26 cellular contexts compared by ENCODE assay signal in the genomic region with DNA sequence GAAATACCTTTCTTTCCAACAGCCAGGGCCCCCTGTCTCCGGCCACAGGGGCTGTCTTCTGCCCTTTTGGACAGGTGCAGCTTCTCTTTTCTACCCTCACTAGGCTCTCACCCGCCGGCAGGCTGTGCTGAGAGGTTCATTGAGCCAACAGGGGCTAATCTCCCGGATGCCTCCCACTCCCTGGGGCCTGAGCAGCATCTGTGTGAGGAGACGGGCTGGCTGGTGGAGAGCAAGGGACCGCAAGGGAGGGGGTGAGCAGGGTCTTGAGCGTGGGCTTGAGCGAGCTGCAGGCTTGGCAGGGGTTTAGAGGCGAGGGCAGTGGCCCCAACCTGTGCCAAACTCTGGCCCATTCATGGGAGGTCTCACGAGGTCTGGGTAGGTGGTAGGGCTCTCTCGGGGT. TPM values are rescaled to one million over a fixed set of nuclear protein-coding genes. Genes with fewer than 3 reads are reported as not detected.
DNase-seq lines count a peak whose midpoint lies in the region; ATAC-seq, FAIRE-seq and TF ChIP-seq lines count a peak whose summit lies in the region.
"Had no signal": no experiment of that assay in that cellular context is flagged by ENCODE, and none has a peak within 500 bp of the region (broad histone marks: within the 10 kb centered on the region; RNA-seq: fewer than 3 reads in every experiment).

No MANE protein-coding gene starts in this region.

- no TSS peak for BruUV-seq in HepG2 (replicated peaks; lab: Mats Ljungman, UMichigan)

- peaks cover 3 to 33% of the 10 kb centered on the region in 2 experiments; a peak in 2 of 5 replicates for H3K27me3 ChIP-seq in HepG2 (ENCODE audit: control insufficient read depth in 1 of 2, insufficient read depth in 2 of 2, low read length in 2 of 2)
- no peaks in the 10 kb centered on the region for H3K27me3 ChIP-seq in aorta (ENCODE audit: control insufficient read depth in 1 of 2, insufficient read depth in 2 of 2, low read length in 1 of 2)
- H3K27me3 ChIP-seq: Peyer's patch, SJSA1 had no signal

- H3K9me3 ChIP-seq in HepG2 (ENCODE audit: low read length): no peaks in the 10 kb centered on the region
- H3K9me3 ChIP-seq in aorta (ENCODE audit: control insufficient read depth, low read length): peaks cover 2% of the 10 kb centered on the region
- H3K9me3 ChIP-seq: Peyer's patch, SJSA1 had no signal

- H3K27ac ChIP-seq in HepG2 (ENCODE audit: extremely low read length, insufficient read depth, low read length) (no peak overlapping the region), aorta (ENCODE audit: low read depth in 1 of 2, low read length in 2 of 2) (no peak overlapping the region)
- H3K27ac ChIP-seq: C4-2B, KMS-11, Peyer's patch, SJSA1 had no signal

- TF ChIP-seq EP300 in HepG2 (IDR thresholded peaks at IDR 0.05; ENCODE audit: low read depth in 2 of 2, low read length in 2 of 2) (no peak), HepG2 (CRISPR knock-in tag; IDR thresholded peaks at IDR 0.05; ENCODE audit: borderline replicate concordance) (no peak)

- no peak for TF ChIP-seq RAD21 in HepG2 (CRISPR knock-in tag; IDR thresholded peaks at IDR 0.05)

- in situ Hi-C loops in HepG2 (cut with HindIII; ENCODE audit: extremely low pct_ligation_motif_present, low pct_unique_long_range_greater_than_20kb): loop anchor here (10.0 kb wide), 1 partner anchor 58 kb away; no protein-coding TSS in a partner anchor

- intact Hi-C loops in Right ventricle myocardium inferior (cut with DNase I): no loop called here
- intact Hi-C loops in left cardiac atrium (cut with DNase I): no loop called here
- intact Hi-C loops in HepG2 (cut with micrococcal nuclease; ENCODE audit: unreplicated experiment): no loop called here
- intact Hi-C loops in aorta (cut with DNase I): no loop called here

- CTCF ChIA-PET in HepG2 (lab: Yijun Ruan, JAX; ENCODE audit: low intra/inter-chr PET ratio, low total read pairs): no interaction called here

- no peak overlapping the region for H3K4me2 ChIP-seq in HepG2 (ENCODE audit: low read depth, low read length)
- H3K4me2 ChIP-seq: GM23338, KMS-11 had no signal

- H4K20me1 ChIP-seq in HepG2 (ENCODE audit: insufficient read depth, low read length): no peaks in the 10 kb centered on the region

- no peak for TF ChIP-seq CTCF in HepG2 (CRISPR knock-in tag; IDR thresholded peaks at IDR 0.05)

- no peak overlapping the region for H2AFZ ChIP-seq in HepG2 (ENCODE audit: low read length)
- H2AFZ ChIP-seq: GM23338 had no signal

- DNase-seq in Right ventricle myocardium inferior (ENCODE audit: missing footprints): peak; percentile 32
- DNase-seq in left cardiac atrium: no peak
- DNase-seq in NCI-H524 treated with DMSO at 0.1 percent for 48 hours (lab: John Stamatoyannopoulos, UW): peak; percentile 41
- DNase-seq in HepG2 (ENCODE audit: low spot score): no peak
- DNase-seq in aorta: no peak
- no peak for DNase-seq in dedifferentiated amniotic fluid mesenchymal stem cell (ENCODE audit: extremely low spot score)
- DNase-seq in HUDEP-2 (lab: John Stamatoyannopoulos, UW; ENCODE audit: unreplicated experiment in 76 of 76): no peak
- DNase-seq: DMS53, GDM1, HCEC 1CT, IMR-90, NCI-H1092 treated with DMSO at 0.1 percent for 48 hours, NCI-H1436 treated with DMSO at 0.1 percent for 48 hours, NCI-H1930, NCI-H748 treated with DMSO at 0.1 percent for 48 hours had no signal

- WGBS in HepG2 (ENCODE audit: low lambda C conversion rate): 12% methylated on average over 10 of the region's 11 CpGs
- 79 to 82% methylated on average over 11 of the region's 11 CpGs for WGBS in aorta, 2 donors

- H3K4me3 ChIP-seq in HepG2 (replicated peaks in 1 of 3; ENCODE audit: insufficient read depth in 1 of 3, low read depth in 2 of 3, low read length in 3 of 3) (no peak overlapping the region), aorta (ENCODE audit: low read length in 2 of 2) (no peak overlapping the region)
- H3K4me3 ChIP-seq: GM23338, Peyer's patch, SJSA1 had no signal

- POLR2A ChIA-PET in HepG2 (lab: Yijun Ruan, JAX): no interaction called here

- no peak for ATAC-seq in Right ventricle myocardium inferior
- no peak for ATAC-seq in left cardiac atrium
- ATAC-seq in HepG2: peak; percentile 20; the same call in 2 of the 3 replicates
- peak; percentile 26 for ATAC-seq in aorta (ENCODE audit: low FRiP score)
- no peak for ATAC-seq in GM21825 (IDR thresholded peaks at IDR 0.05; ENCODE audit: unreplicated experiment)
- ATAC-seq: GM23338 had no signal

- no peak for TF ChIP-seq POLR2A in HepG2 (IDR thresholded peaks at IDR 0.05; ENCODE audit: insufficient read depth in 1 of 2, low read depth in 2 of 2, low read length in 2 of 2)

- H3K79me2 ChIP-seq in HepG2 (ENCODE audit: insufficient read depth, low read length): no peaks in the 10 kb centered on the region

- no peak for FAIRE-seq in HepG2 (lab: Jason Lieb, UNC)
- FAIRE-seq: D721Med had no signal

- H3K4me1 ChIP-seq in HepG2 (ENCODE audit: insufficient read depth, low read length) (no peaks in the 10 kb centered on the region), aorta (ENCODE audit: control insufficient read depth in 1 of 2, insufficient read depth in 2 of 2, low read length in 2 of 2) (no peaks in the 10 kb centered on the region)
- H3K4me1 ChIP-seq: Peyer's patch, SJSA1 had no signal

- no peak overlapping the region for H3K9ac ChIP-seq in HepG2 (ENCODE audit: insufficient read depth, low read depth, low read length)
- H3K9ac ChIP-seq: KMS-11 had no signal

- no peaks in the 10 kb centered on the region for H3K36me3 ChIP-seq in HepG2 (replicated peaks in 1 of 2; ENCODE audit: control insufficient read depth in 1 of 2, insufficient read depth in 2 of 2, low read length in 2 of 2)
- H3K36me3 ChIP-seq in aorta (ENCODE audit: control insufficient read depth in 1 of 2, insufficient read depth in 2 of 2, low read length in 1 of 2): no peaks in the 10 kb centered on the region
- H3K36me3 ChIP-seq: Peyer's patch, SJSA1 had no signal

TF ChIP-seq in HepG2, 621 proteins besides CTCF, POLR2A, EP300 and RAD21:
- TF ChIP-seq SNAPC2 (CRISPR knock-in tag; IDR thresholded peaks at IDR 0.05) (no peak), ZBTB7B (CRISPR knock-in tag; IDR thresholded peaks at IDR 0.05) (no peak), GLI4 (CRISPR knock-in tag; IDR thresholded peaks at IDR 0.05; ENCODE audit: borderline replicate concordance) (no peak), RCOR2 (CRISPR knock-in tag; IDR thresholded peaks at IDR 0.05) (no peak), ZNF747 (CRISPR knock-in tag; IDR thresholded peaks at IDR 0.05; ENCODE audit: borderline replicate concordance) (no peak)

RNA-seq across cellular contexts. Expression of gene CST7, which starts 56.5 kb away (rescaled TPM):
- total RNA-seq in Right ventricle myocardium inferior (1.4 TPM), left cardiac atrium (1 to 10 TPM; 1.7 to 2.7 TPM), HepG2 (2016; rRNA removed; fragmentation: Illumina TruSeq; extraction: Trizol) (not detected in 2 replicates), aorta (1 to 10 TPM; 3.1 to 4.6 TPM)
- not detected in 2 replicates for total RNA-seq in HepG2 (2016; cell fraction: cytosol; rRNA removed; fragmentation: Illumina TruSeq; extraction: Trizol; ENCODE audit: low read depth)
- total RNA-seq in HepG2 (2016; cell fraction: insoluble cytoplasmic fraction; rRNA removed; fragmentation: Illumina TruSeq; extraction: Trizol): not detected in 2 replicates
- not detected in 2 replicates for total RNA-seq in HepG2 (2016; cell fraction: membrane; rRNA removed; fragmentation: Illumina TruSeq; extraction: Trizol)
- not detected in 2 replicates for total RNA-seq in HepG2 (2016; cell fraction: nucleus; rRNA removed; fragmentation: Illumina TruSeq; extraction: Trizol)
- polyA plus RNA-seq in HepG2 (2011; rRNA removed) (not detected in 2 replicates), aorta (1 to 10 TPM; 1.0 to 3.9 TPM)
- polyA plus RNA-seq in HepG2 (2011; cell fraction: cytosol; rRNA removed): not detected in 2 replicates
- not detected in 2 replicates for polyA plus RNA-seq in HepG2 (2011; cell fraction: nucleus; rRNA removed)
- not detected in 2 replicates for polyA plus RNA-seq in HepG2 (2012)
- not detected in 2 replicates for polyA plus RNA-seq in HepG2 (2016; cell fraction: cytosol; fragmentation: Illumina TruSeq; extraction: Trizol; ENCODE audit: low read depth)
- polyA plus RNA-seq in HepG2 (2016; cell fraction: insoluble cytoplasmic fraction; fragmentation: Illumina TruSeq; extraction: Trizol; ENCODE audit: low read depth): not detected in 2 replicates
- not detected in 2 replicates for polyA plus RNA-seq in HepG2 (2016; cell fraction: membrane; fragmentation: Illumina TruSeq; extraction: Trizol; ENCODE audit: low read depth)
- not detected in 2 replicates for polyA plus RNA-seq in HepG2 (2016; cell fraction: nucleus; fragmentation: Illumina TruSeq; extraction: Trizol; ENCODE audit: insufficient read depth, low read depth)
- not detected in 2 replicates for polyA minus RNA-seq in HepG2 (2011; rRNA and poly(A)+ RNA removed; ENCODE audit: low replicate concordance)
- not detected in 2 replicates for polyA minus RNA-seq in HepG2 (2011; cell fraction: cytosol; rRNA and poly(A)+ RNA removed)
- not detected in 2 replicates for polyA minus RNA-seq in HepG2 (2011; cell fraction: nucleus; rRNA and poly(A)+ RNA removed)
- total RNA-seq: A172, GM23338, IMR-90, NCI-H460, OCI-LY7, SJSA1 had no signal
- polyA plus RNA-seq: AG04450, GM23338, IMR-90 had no signal

Comparison
In these comparisons a context has a peak if more than half of its experiments do, and no peak if none do; other contexts are left out.
1. DNase-seq: peak in Right ventricle myocardium inferior (single experiment) and NCI-H524 treated with DMSO at 0.1 percent for 48 hours (single experiment); none in left cardiac atrium (single experiment), HepG2 (single experiment), aorta (0 of 2), dedifferentiated amniotic fluid mesenchymal stem cell (single experiment) and HUDEP-2 (0 of 76).
2. ATAC-seq: peak in HepG2 (single experiment) and aorta (single experiment); none in Right ventricle myocardium inferior (single experiment), left cardiac atrium (0 of 2) and GM21825 (single experiment).